3 cellular contexts compared by ENCODE assay signal in the genomic region with DNA sequence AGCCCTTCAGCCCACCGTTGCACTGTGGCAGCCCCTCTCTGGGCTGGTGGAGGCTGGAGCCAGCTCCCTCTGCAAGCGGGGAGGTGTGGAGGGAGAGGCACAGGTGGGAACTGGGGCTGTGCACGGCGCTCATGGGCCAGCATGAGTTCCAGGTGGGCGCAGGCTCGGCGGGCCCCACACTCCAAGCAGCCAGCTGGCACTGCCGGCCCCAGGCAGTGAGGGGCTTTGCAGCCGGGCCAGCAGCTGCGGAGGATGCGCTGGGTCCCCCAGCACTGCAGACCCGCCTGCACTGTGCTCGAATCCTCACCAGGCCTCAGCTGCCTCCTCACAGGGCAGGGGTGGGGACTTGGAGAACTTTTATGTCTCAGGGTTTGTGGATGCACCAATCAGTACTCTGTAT.
"Had no signal": no experiment of that assay in that cellular context is flagged by ENCODE, and none has a peak within 500 bp of the region (broad histone marks: within the 10 kb centered on the region; RNA-seq: fewer than 3 reads in every experiment).

No MANE protein-coding gene starts in this region.

- DNase-seq: GDM1, GF-D8 had no signal

- H3K4me3 ChIP-seq: GM12878 had no signal
